26 cellular contexts compared by ENCODE assay signal in the genomic region with DNA sequence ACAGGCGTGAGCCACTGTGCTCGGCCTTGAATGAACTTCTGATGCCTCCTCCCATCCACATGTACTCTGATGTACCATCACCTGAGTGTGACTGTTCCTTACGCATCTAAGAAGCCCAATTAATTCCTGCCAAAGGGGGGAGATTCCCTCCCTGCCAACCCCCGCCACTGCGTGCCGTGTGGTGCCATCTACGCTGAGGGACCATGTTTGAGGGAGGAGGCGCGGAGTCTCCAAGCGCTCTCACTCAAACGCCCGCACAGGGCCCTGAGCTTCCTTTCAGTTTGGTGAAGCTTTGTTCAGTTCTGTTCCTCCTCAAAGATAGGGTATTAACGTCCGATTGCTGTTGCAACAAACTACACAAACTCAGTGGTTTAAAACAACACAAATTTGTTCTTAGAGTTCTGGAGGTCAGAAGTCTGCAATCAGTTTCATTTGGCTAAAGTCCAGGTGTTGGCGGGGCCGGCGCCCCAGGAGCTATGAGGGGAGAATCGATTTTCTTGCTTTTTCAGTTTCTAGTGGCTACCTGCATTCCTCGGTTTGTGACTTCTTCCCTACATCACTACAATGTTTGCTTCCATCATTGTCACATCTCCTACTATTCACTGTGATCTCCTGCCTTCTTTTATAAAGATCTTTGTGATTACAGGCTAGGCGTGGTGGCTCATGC.
"Had no signal": no experiment of that assay in that cellular context is flagged by ENCODE, and none has a peak within 500 bp of the region (broad histone marks: within the 10 kb centered on the region; RNA-seq: fewer than 3 reads in every experiment).

No MANE protein-coding gene starts in this region.

- H3K27ac Mint-ChIP-seq: natural killer cell, nephron progenitor cell, neural progenitor cell had no signal

- H3K9me3 Mint-ChIP-seq: natural killer cell; stimulated activated effector memory CD8-positive, alpha-beta T cell treated with anti-CD3 and anti-CD28 coated beads, Interleukin-12 subunit alpha, Interleukin-12 subunit beta, amount 100 ng/mL, for 72 hours had no signal

- H3K36me3 Mint-ChIP-seq: naive B cell; natural killer cell; neural progenitor cell; stimulated activated effector memory CD8-positive, alpha-beta T cell treated with anti-CD3 and anti-CD28 coated beads, Interleukin-12 subunit alpha, Interleukin-12 subunit beta, amount 100 ng/mL, for 72 hours had no signal

- H3K4me1 Mint-ChIP-seq: naive B cell, natural killer cell, nephron progenitor cell, neural progenitor cell had no signal

- ATAC-seq: left cardiac atrium; left lobe of liver; left ventricle myocardium superior; natural killer cell; right cardiac atrium; stimulated activated effector memory CD8-positive, alpha-beta T cell treated with anti-CD3 and anti-CD28 coated beads, Interleukin-12 subunit alpha, Interleukin-12 subunit beta, amount 100 ng/mL, for 72 hours; stimulated activated naive CD8-positive, alpha-beta T cell treated with anti-CD3 and anti-CD28 coated beads, Interleukin-15, Interleukin-2, amounts not matched to agents 100 U/mL and 50 U/mL, for 24 hours had no signal

- H3K4me3 Mint-ChIP-seq: naive B cell; natural killer cell; nephron progenitor cell; neural progenitor cell; stimulated activated effector memory CD8-positive, alpha-beta T cell treated with anti-CD3 and anti-CD28 coated beads, Interleukin-12 subunit alpha, Interleukin-12 subunit beta, amount 100 ng/mL, for 72 hours had no signal

- DNase-seq: hippocampal formation; kidney glomerular epithelial cell; left cardiac atrium; left ventricle myocardium superior; lower lobe of right lung; mammary epithelial cell; mesenchymal stem cell; naive B cell; natural killer cell; nephron progenitor cell; occipital lobe; ovary; retina; right cardiac atrium; sigmoid colon; small intestine; spleen; stimulated activated CD4-positive, alpha-beta T cell treated with anti-CD3 and anti-CD28 coated beads, Interleukin-4, amount 100 ng/mL, for 24 hours; stimulated activated naive CD8-positive, alpha-beta T cell treated with anti-CD3 and anti-CD28 coated beads, Interleukin-15, Interleukin-2, amounts not matched to agents 100 U/mL and 50 U/mL, for 24 hours; stomach; testis; thyroid gland; transverse colon had no signal
